Comparison of ENCODE assay signal across 16 cellular contexts in genomic region chr3:47669026-47669749, GRCh38.
A peak's percentile ranks its signal among the peaks of the same experiment; 100 is the strongest.
DNase-seq lines count a peak whose midpoint lies in the region; ATAC-seq and TF ChIP-seq lines count a peak whose summit lies in the region.
"Had no signal": no experiment of that assay in that cellular context is flagged by ENCODE, and none has a peak within 500 bp of the region (broad histone marks: within the 10 kb centered on the region; RNA-seq: fewer than 3 reads in every experiment).

No MANE protein-coding gene starts in this region.

- no peaks in the 10 kb centered on the region for H3K9me3 Mint-ChIP-seq in activated CD4-positive, alpha-beta memory T cell treated with anti-CD3 and anti-CD28 coated beads for 36 hours
- H3K9me3 Mint-ChIP-seq in activated CD4-positive, alpha-beta memory T cell treated with anti-CD3 and anti-CD28 coated beads, Interleukin-2, amount 10 ng/mL, durations not matched to agents 7 days and 5 days: no peaks in the 10 kb centered on the region
- H3K9me3 Mint-ChIP-seq in central memory CD8-positive, alpha-beta T cell: no peaks in the 10 kb centered on the region
- H3K9me3 Mint-ChIP-seq: dendritic cell treated with granulocyte-macrophage colony-stimulating factor and Interleukin-4, amounts not matched to agents 40 ng/mL and 50 ng/mL, for 4 days; memory B cell; neural progenitor cell; stimulated activated effector memory CD8-positive, alpha-beta T cell treated with anti-CD3 and anti-CD28 coated beads, Interleukin-12 subunit alpha, Interleukin-12 subunit beta, amount 100 ng/mL, for 72 hours had no signal

- no peak for TF ChIP-seq CTCF in osteoblast (IDR thresholded peaks at IDR 0.05; ENCODE audit: extremely low read depth, low read depth, low read length)
- TF ChIP-seq CTCF in heart left ventricle (IDR thresholded peaks at IDR 0.05): no peak

- H2AFZ ChIP-seq in osteoblast (ENCODE audit: low read length): no peak overlapping the region
- H2AFZ ChIP-seq: neural progenitor cell had no signal

- peak overlapping the region; percentile 7 for H3K4me2 ChIP-seq in osteoblast (ENCODE audit: insufficient read depth, low read length)
- H3K4me2 ChIP-seq: neural progenitor cell had no signal

- H3K27ac Mint-ChIP-seq in activated CD4-positive, alpha-beta memory T cell treated with anti-CD3 and anti-CD28 coated beads for 36 hours: peak overlapping the region; percentile 9
- H3K27ac Mint-ChIP-seq in activated CD4-positive, alpha-beta memory T cell treated with anti-CD3 and anti-CD28 coated beads, Interleukin-2, amount 10 ng/mL, durations not matched to agents 7 days and 5 days: no peak overlapping the region
- H3K27ac Mint-ChIP-seq in central memory CD8-positive, alpha-beta T cell (ENCODE audit: low read depth): peak overlapping the region; percentile 9
- H3K27ac Mint-ChIP-seq: dendritic cell treated with granulocyte-macrophage colony-stimulating factor and Interleukin-4, amounts not matched to agents 40 ng/mL and 50 ng/mL, for 4 days; memory B cell; neural progenitor cell had no signal

- H3K4me3 Mint-ChIP-seq in activated CD4-positive, alpha-beta memory T cell treated with anti-CD3 and anti-CD28 coated beads for 36 hours: no peak overlapping the region
- H3K4me3 Mint-ChIP-seq in activated CD4-positive, alpha-beta memory T cell treated with anti-CD3 and anti-CD28 coated beads, Interleukin-2, amount 10 ng/mL, durations not matched to agents 7 days and 5 days: no peak overlapping the region
- no peak overlapping the region for H3K4me3 Mint-ChIP-seq in central memory CD8-positive, alpha-beta T cell
- H3K4me3 Mint-ChIP-seq: dendritic cell treated with granulocyte-macrophage colony-stimulating factor and Interleukin-4, amounts not matched to agents 40 ng/mL and 50 ng/mL, for 4 days; memory B cell; neural progenitor cell; stimulated activated effector memory CD8-positive, alpha-beta T cell treated with anti-CD3 and anti-CD28 coated beads, Interleukin-12 subunit alpha, Interleukin-12 subunit beta, amount 100 ng/mL, for 72 hours had no signal

- no peaks in the 10 kb centered on the region for H3K9me3 ChIP-seq in osteoblast (ENCODE audit: low read depth, low read length)
- H3K9me3 ChIP-seq in heart left ventricle: no peaks in the 10 kb centered on the region

- TF ChIP-seq POLR2A in heart left ventricle (IDR thresholded peaks at IDR 0.05): no peak

- ATAC-seq in central memory CD8-positive, alpha-beta T cell (replicated peaks; ENCODE audit: extremely low read depth, poor library complexity, severe bottlenecking): no peak
- ATAC-seq in heart left ventricle (no peak), HG02642 (IDR thresholded peaks at IDR 0.05; ENCODE audit: poor library complexity, unreplicated experiment) (no peak)
- ATAC-seq: sciatic nerve; stimulated activated effector memory CD8-positive, alpha-beta T cell treated with anti-CD3 and anti-CD28 coated beads, Interleukin-12 subunit alpha, Interleukin-12 subunit beta, amount 100 ng/mL, for 72 hours had no signal

- H3K4me1 ChIP-seq in osteoblast (ENCODE audit: insufficient read depth, low read length) (peaks cover 9% of the 10 kb centered on the region), heart left ventricle (no peaks in the 10 kb centered on the region)
- H3K4me1 ChIP-seq: neural progenitor cell had no signal

- peak overlapping the region; percentile 48 for H3K27ac ChIP-seq in osteoblast (ENCODE audit: low read depth, low read length)
- H3K27ac ChIP-seq in heart left ventricle: no peak overlapping the region
- H3K27ac ChIP-seq: neural progenitor cell had no signal

- WGBS in heart left ventricle, 4 donors: 93 to 98% (median 95%) methylated on average over 3 of the region's 3 CpGs

- peaks cover 5% of the 10 kb centered on the region for H3K4me1 Mint-ChIP-seq in activated CD4-positive, alpha-beta memory T cell treated with anti-CD3 and anti-CD28 coated beads for 36 hours (ENCODE audit: low read depth)
- peaks cover 5% of the 10 kb centered on the region for H3K4me1 Mint-ChIP-seq in activated CD4-positive, alpha-beta memory T cell treated with anti-CD3 and anti-CD28 coated beads, Interleukin-2, amount 10 ng/mL, durations not matched to agents 7 days and 5 days
- H3K4me1 Mint-ChIP-seq in central memory CD8-positive, alpha-beta T cell: no peaks in the 10 kb centered on the region
- H3K4me1 Mint-ChIP-seq: memory B cell; neural progenitor cell; stimulated activated effector memory CD8-positive, alpha-beta T cell treated with anti-CD3 and anti-CD28 coated beads, Interleukin-12 subunit alpha, Interleukin-12 subunit beta, amount 100 ng/mL, for 72 hours had no signal

- H3K4me3 ChIP-seq in osteoblast (ENCODE audit: insufficient read depth, low read length) (no peak overlapping the region), heart left ventricle (no peak overlapping the region)
- H3K4me3 ChIP-seq: neural progenitor cell had no signal

- CTCF ChIA-PET in activated CD4-positive, alpha-beta memory T cell treated with anti-CD3 and anti-CD28 coated beads for 36 hours (lab: Charles Lee): interaction anchor here (0.6 to 1.4 kb wide), 2 partner anchors 36 to 156 kb away, joined by 3 to 5 read pairs; no protein-coding TSS in a partner anchor
- CTCF ChIA-PET in activated CD4-positive, alpha-beta memory T cell treated with anti-CD3 and anti-CD28 coated beads, Interleukin-2, amount 10 ng/mL, durations not matched to agents 7 days and 5 days (lab: Charles Lee): no interaction called here

- no peaks in the 10 kb centered on the region for H3K27me3 ChIP-seq in osteoblast (ENCODE audit: insufficient read depth, low read length)
- H3K27me3 ChIP-seq in heart left ventricle: no peaks in the 10 kb centered on the region
- H3K27me3 ChIP-seq: neural progenitor cell had no signal

- no peaks in the 10 kb centered on the region for H3K79me2 ChIP-seq in osteoblast (ENCODE audit: insufficient read depth, low read length)

- intact Hi-C loops in activated CD4-positive, alpha-beta memory T cell treated with anti-CD3 and anti-CD28 coated beads for 36 hours (cut with micrococcal nuclease): no loop called here
- intact Hi-C loops in heart left ventricle (cut with DNase I): no loop called here

- DNase-seq in activated CD4-positive, alpha-beta memory T cell treated with anti-CD3 and anti-CD28 coated beads for 36 hours: no peak
- no peak for DNase-seq in activated CD4-positive, alpha-beta memory T cell treated with anti-CD3 and anti-CD28 coated beads, Interleukin-2, amount 10 ng/mL, durations not matched to agents 7 days and 5 days
- DNase-seq in NCI-H226: peak; percentile 46
- no peak for DNase-seq in central memory CD8-positive, alpha-beta T cell (ENCODE audit: low spot score in 2 of 2)
- DNase-seq in osteoblast (ENCODE audit: insufficient read length, low spot score, missing footprints): peak; percentile 87
- no peak for DNase-seq in heart left ventricle
- no peak for DNase-seq in NCI-H748 (lab: John Stamatoyannopoulos, UW; ENCODE audit: unreplicated experiment)
- DNase-seq: amniotic stem cell, NCI-H1417 treated with DMSO at 0.1 percent for 48 hours, NCI-H446 had no signal

- H3K36me3 ChIP-seq in osteoblast (ENCODE audit: insufficient read depth, low read length): peaks cover 8% of the 10 kb centered on the region
- H3K36me3 ChIP-seq in heart left ventricle: peaks cover 0 to 80% (median 58%) of the 10 kb centered on the region in 9 donors

- peaks cover 6% of the 10 kb centered on the region for H4K20me1 ChIP-seq in osteoblast (ENCODE audit: insufficient read depth, low read length)

- POLR2A ChIA-PET in activated CD4-positive, alpha-beta memory T cell treated with anti-CD3 and anti-CD28 coated beads for 36 hours (lab: Charles Lee): interaction anchor here (1.0 kb wide), 1 partner anchor 16 kb away, joined by 4 read pairs; no protein-coding TSS in a partner anchor
- POLR2A ChIA-PET in activated CD4-positive, alpha-beta memory T cell treated with anti-CD3 and anti-CD28 coated beads, Interleukin-2, amount 10 ng/mL, durations not matched to agents 7 days and 5 days (lab: Charles Lee): no interaction called here

- peaks cover 24% of the 10 kb centered on the region for H3K36me3 Mint-ChIP-seq in activated CD4-positive, alpha-beta memory T cell treated with anti-CD3 and anti-CD28 coated beads for 36 hours
- H3K36me3 Mint-ChIP-seq in activated CD4-positive, alpha-beta memory T cell treated with anti-CD3 and anti-CD28 coated beads, Interleukin-2, amount 10 ng/mL, durations not matched to agents 7 days and 5 days (ENCODE audit: low read depth): peaks cover 28% of the 10 kb centered on the region
- H3K36me3 Mint-ChIP-seq in central memory CD8-positive, alpha-beta T cell (ENCODE audit: insufficient read depth): peaks cover 39% of the 10 kb centered on the region

- no peaks in the 10 kb centered on the region for H3K27me3 Mint-ChIP-seq in activated CD4-positive, alpha-beta memory T cell treated with anti-CD3 and anti-CD28 coated beads for 36 hours
- H3K27me3 Mint-ChIP-seq in activated CD4-positive, alpha-beta memory T cell treated with anti-CD3 and anti-CD28 coated beads, Interleukin-2, amount 10 ng/mL, durations not matched to agents 7 days and 5 days: no peaks in the 10 kb centered on the region
- no peaks in the 10 kb centered on the region for H3K27me3 Mint-ChIP-seq in central memory CD8-positive, alpha-beta T cell
- H3K27me3 Mint-ChIP-seq: dendritic cell treated with granulocyte-macrophage colony-stimulating factor and Interleukin-4, amounts not matched to agents 40 ng/mL and 50 ng/mL, for 4 days; memory B cell had no signal

Comparison
In these comparisons a context has a peak if more than half of its experiments do, and no peak if none do; other contexts are left out.
1. DNase-seq: peak in NCI-H226 (single experiment) and osteoblast (single experiment); none in activated CD4-positive, alpha-beta memory T cell treated with anti-CD3 and anti-CD28 coated beads for 36 hours (single experiment), activated CD4-positive, alpha-beta memory T cell treated with anti-CD3 and anti-CD28 coated beads, Interleukin-2, amount 10 ng/mL, durations not matched to agents 7 days and 5 days (single experiment), central memory CD8-positive, alpha-beta T cell (0 of 2), heart left ventricle (0 of 5) and NCI-H748 (single experiment).